8 cellular contexts compared by ENCODE assay signal in genomic region chr4:109560687-109561452, GRCh38. TPM values are rescaled to one million over a fixed set of nuclear protein-coding genes. Genes with fewer than 3 reads are reported as not detected.
DNase-seq lines count a peak whose midpoint lies in the region; ATAC-seq and TF ChIP-seq lines count a peak whose summit lies in the region.

No MANE protein-coding gene starts in this region.

- no peaks in the 10 kb centered on the region for H3K27me3 Mint-ChIP-seq in T-cell

- ATAC-seq in GM21423 (IDR thresholded peaks at IDR 0.05; ENCODE audit: unreplicated experiment): peak; percentile 63
- peak; percentile 46 to 55 (median 52) for ATAC-seq in T-cell (replicated peaks in 1 of 4)

- peaks cover 57 to 64% (median 62%) of the 10 kb centered on the region in 3 donors for H3K4me1 Mint-ChIP-seq in T-cell

- peaks cover 23% of the 10 kb centered on the region for H3K36me3 Mint-ChIP-seq in T-cell

- POLR2A ChIA-PET in T-cell (lab: Charles Lee): interaction anchor here (0.6 to 0.7 kb wide), 4 partner anchors 18 to 256 kb away, joined by 3 to 13 read pairs (median 4); no protein-coding TSS in a partner anchor

- TF ChIP-seq CTCF in retinal pigment epithelial cell (conservative IDR thresholded peaks at IDR 0.05; ENCODE audit: low read depth, low read length): no peak

- peak overlapping the region; percentile 94 for H3K27ac Mint-ChIP-seq in T-cell

- H3K4me3 ChIP-seq in retinal pigment epithelial cell (ENCODE audit: low read length): peak overlapping the region; percentile 78

- DNase-seq in DMS53 treated with DMSO at 0.1 percent for 48 hours (lab: John Stamatoyannopoulos, UW; ENCODE audit: unreplicated experiment) (peak; percentile 3), HT1080 (ENCODE audit: low read depth) (peak; percentile 73), T-cell (peak; percentile 8 to 59 (median 34)), amniotic stem cell (lab: John Stamatoyannopoulos, UW) (peak; percentile 47), hypothalamus (lab: John Stamatoyannopoulos, UW) (peak in 27 of 51 donors; percentile 3 to 66 (median 25)), retinal pigment epithelial cell (ENCODE audit: low read depth) (peak; percentile 20), NCI-H1930 (lab: John Stamatoyannopoulos, UW) (no peak)

- CTCF ChIA-PET in T-cell (lab: Charles Lee): interaction anchor here in 1 of 2 donors (0.6 to 2.3 kb wide), 10 partner anchors 14 to 133 kb away, joined by 3 to 12 read pairs (median 4); partner anchors contain the start of gene SEC24B

- H3K9me3 Mint-ChIP-seq in T-cell: no peaks in the 10 kb centered on the region

- H3K4me3 Mint-ChIP-seq in T-cell: peak overlapping the region; percentile 89 to 97 (median 96)

RNA-seq across cellular contexts. Expression of gene MCUB, which starts 0.8 kb away (rescaled TPM):
- 50.1 and 92.6 TPM in 2 replicates for total RNA-seq in HT1080 (2014; rRNA removed; shearing (Covaris generic))
- 45.3 and 46.7 TPM in 2 replicates for polyA plus RNA-seq in HT1080 (2015; cell fraction: cytosol; rRNA removed)
- 24.5 and 39.7 TPM in 2 replicates for polyA plus RNA-seq in HT1080 (2015; cell fraction: nucleus; rRNA removed)
- total RNA-seq in T-cell: 100 to 1,000 TPM in 4 of 5 donors, 10 to 100 TPM in 1; 88.9 to 139 (median 122) TPM

Comparison
In these comparisons a context has a peak if more than half of its experiments do, and no peak if none do; other contexts are left out.
1. DNase-seq: peak in DMS53 treated with DMSO at 0.1 percent for 48 hours (single experiment), HT1080 (single experiment), T-cell (34 of 34), amniotic stem cell (single experiment), hypothalamus (27 of 51) and retinal pigment epithelial cell (single experiment); none in NCI-H1930 (0 of 2).